Comparison of ENCODE assay signal across 1 cellular context in the genomic region with DNA sequence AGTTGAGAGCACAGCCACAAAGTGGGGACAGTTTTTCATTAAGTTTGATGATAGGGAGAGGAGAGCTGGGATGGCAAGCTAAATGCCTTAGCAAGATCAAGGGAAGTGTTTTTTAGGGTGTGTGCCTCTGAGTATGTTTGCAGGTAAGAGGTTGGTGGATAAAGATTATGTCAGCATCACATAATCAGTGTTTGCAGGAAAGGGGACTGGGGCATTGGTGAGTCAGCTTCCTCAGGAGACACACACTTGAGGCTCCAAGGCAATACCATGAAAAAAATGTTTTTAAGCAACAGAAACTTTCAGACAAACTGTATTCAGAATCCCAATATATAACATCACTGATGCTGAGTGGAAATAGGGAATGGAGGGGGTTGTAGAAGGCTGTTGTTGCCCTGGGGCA.
TF ChIP-seq lines count a peak whose summit lies in the region.

No MANE protein-coding gene starts in this region.

TF ChIP-seq in GM23338, 12 proteins besides CTCF, POLR2A, EP300 and RAD21 (continued from another document):
- TF ChIP-seq, protein P1, sequence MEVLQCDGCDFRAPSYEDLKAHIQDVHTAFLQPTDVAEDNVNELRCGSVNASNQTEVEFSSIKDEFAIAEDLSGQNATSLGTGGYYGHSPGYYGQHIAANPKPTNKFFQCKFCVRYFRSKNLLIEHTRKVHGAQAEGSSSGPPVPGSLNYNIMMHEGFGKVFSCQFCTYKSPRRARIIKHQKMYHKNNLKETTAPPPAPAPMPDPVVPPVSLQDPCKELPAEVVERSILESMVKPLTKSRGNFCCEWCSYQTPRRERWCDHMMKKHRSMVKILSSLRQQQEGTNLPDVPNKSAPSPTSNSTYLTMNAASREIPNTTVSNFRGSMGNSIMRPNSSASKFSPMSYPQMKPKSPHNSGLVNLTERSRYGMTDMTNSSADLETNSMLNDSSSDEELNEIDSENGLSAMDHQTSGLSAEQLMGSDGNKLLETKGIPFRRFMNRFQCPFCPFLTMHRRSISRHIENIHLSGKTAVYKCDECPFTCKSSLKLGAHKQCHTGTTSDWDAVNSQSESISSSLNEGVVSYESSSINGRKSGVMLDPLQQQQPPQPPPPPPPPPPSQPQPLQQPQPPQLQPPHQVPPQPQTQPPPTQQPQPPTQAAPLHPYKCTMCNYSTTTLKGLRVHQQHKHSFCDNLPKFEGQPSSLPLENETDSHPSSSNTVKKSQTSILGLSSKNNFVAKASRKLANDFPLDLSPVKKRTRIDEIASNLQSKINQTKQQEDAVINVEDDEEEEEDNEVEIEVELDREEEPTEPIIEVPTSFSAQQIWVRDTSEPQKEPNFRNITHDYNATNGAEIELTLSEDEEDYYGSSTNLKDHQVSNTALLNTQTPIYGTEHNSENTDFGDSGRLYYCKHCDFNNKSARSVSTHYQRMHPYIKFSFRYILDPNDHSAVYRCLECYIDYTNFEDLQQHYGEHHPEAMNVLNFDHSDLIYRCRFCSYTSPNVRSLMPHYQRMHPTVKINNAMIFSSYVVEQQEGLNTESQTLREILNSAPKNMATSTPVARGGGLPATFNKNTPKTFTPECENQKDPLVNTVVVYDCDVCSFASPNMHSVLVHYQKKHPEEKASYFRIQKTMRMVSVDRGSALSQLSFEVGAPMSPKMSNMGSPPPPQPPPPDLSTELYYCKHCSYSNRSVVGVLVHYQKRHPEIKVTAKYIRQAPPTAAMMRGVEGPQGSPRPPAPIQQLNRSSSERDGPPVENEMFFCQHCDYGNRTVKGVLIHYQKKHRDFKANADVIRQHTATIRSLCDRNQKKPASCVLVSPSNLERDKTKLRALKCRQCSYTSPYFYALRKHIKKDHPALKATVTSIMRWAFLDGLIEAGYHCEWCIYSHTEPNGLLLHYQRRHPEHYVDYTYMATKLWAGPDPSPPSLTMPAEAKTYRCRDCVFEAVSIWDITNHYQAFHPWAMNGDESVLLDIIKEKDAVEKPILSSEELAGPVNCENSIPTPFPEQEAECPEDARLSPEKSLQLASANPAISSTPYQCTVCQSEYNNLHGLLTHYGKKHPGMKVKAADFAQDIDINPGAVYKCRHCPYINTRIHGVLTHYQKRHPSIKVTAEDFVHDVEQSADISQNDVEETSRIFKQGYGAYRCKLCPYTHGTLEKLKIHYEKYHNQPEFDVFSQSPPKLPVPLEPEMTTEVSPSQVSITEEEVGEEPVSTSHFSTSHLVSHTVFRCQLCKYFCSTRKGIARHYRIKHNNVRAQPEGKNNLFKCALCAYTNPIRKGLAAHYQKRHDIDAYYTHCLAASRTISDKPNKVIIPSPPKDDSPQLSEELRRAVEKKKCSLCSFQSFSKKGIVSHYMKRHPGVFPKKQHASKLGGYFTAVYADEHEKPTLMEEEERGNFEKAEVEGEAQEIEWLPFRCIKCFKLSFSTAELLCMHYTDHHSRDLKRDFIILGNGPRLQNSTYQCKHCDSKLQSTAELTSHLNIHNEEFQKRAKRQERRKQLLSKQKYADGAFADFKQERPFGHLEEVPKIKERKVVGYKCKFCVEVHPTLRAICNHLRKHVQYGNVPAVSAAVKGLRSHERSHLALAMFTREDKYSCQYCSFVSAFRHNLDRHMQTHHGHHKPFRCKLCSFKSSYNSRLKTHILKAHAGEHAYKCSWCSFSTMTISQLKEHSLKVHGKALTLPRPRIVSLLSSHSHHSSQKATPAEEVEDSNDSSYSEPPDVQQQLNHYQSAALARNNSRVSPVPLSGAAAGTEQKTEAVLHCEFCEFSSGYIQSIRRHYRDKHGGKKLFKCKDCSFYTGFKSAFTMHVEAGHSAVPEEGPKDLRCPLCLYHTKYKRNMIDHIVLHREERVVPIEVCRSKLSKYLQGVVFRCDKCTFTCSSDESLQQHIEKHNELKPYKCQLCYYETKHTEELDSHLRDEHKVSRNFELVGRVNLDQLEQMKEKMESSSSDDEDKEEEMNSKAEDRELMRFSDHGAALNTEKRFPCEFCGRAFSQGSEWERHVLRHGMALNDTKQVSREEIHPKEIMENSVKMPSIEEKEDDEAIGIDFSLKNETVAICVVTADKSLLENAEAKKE (CRISPR knock-in tag; IDR thresholded peaks at IDR 0.05): no peak
TF ChIP-seq in GM23338: peak in this region for 0.
